Comparison of ENCODE assay signal across 9 cellular contexts in the genomic region with DNA sequence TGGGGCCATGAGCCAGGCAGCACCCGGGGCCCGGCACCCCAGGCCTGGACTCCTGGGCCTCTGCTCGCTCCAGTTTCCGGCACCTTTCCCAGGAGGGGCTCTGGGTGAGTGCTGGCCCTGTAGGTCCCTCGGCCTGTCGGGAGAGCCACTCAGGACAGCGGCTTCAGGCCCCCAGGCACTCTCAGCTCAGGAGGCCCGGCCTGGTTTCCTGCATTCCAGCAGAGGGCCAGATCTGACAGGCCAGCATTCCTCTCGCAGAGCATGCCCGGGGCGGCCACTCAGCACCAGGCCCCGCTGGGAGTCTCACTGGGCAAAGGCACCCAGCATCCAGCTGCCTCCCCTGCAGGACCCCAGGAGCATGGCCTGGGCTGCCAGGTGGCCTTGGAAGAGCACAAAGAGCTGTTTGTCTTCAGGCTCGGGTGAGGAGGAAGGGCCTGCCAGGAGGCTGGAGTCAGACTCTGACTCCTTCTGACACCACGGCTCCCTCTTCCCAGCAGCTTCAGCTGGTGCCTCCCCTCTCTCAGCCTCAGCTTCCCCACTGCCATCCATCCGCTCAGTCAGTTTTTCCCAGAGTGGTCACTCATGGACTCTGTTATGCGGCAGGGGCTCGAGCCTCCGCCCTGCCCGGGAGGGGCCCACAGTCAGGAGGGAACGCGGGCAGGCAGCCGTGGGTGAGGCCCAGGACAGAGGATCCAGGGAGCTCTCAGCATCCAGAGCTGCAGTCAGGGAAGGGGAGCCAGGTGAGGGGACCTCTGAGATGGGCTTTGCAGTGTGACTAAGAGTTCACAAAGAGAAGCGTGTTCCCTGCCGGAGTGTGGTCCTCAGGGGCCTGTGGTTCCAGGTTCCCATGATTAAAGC. TPM values are rescaled to one million over a fixed set of nuclear protein-coding genes. Genes with fewer than 3 reads are reported as not detected.
DNase-seq lines count a peak whose midpoint lies in the region; ATAC-seq and TF ChIP-seq lines count a peak whose summit lies in the region.
"Had no signal": no experiment of that assay in that cellular context is flagged by ENCODE, and none has a peak within 500 bp of the region (broad histone marks: within the 10 kb centered on the region; RNA-seq: fewer than 3 reads in every experiment).

No MANE protein-coding gene starts in this region.

- H2AFZ ChIP-seq in Karpas-422 (ENCODE audit: low read length), result no peak overlapping the region

- H3K9me2 ChIP-seq in Karpas-422 (replicated peaks; ENCODE audit: insufficient read depth, low read length), result no peaks in the 10 kb centered on the region

- TF ChIP-seq CTCF in RWPE2 (IDR thresholded peaks at IDR 0.05; ENCODE audit: poor library complexity, severe bottlenecking) (no peak), body of pancreas (IDR thresholded peaks at IDR 0.05) (no peak)

- 60 to 81% methylated on average over 8 to 16 of the region's 24 CpGs for WGBS in body of pancreas, 2 donors

- no peak overlapping the region for H3K4me2 ChIP-seq in Karpas-422 (ENCODE audit: low read depth, low read length, poor library complexity, severe bottlenecking)

- H3K36me3 ChIP-seq in RWPE2 (ENCODE audit: low read depth) (no peaks in the 10 kb centered on the region), body of pancreas (replicated peaks in 1 of 2; ENCODE audit: insufficient read depth in 1 of 2, low read depth in 2 of 2) (no peaks in the 10 kb centered on the region), Karpas-422 (ENCODE audit: insufficient read depth, low read length) (no peaks in the 10 kb centered on the region)
- H3K36me3 ChIP-seq: neutrophil had no signal

- H4K20me1 ChIP-seq in Karpas-422 (ENCODE audit: insufficient read depth, low read depth, low read length), result no peaks in the 10 kb centered on the region

- H3K9me3 ChIP-seq in RWPE2 (ENCODE audit: severe bottlenecking) (no peaks in the 10 kb centered on the region), body of pancreas (no peaks in the 10 kb centered on the region), Karpas-422 (ENCODE audit: low read length) (no peaks in the 10 kb centered on the region)
- H3K9me3 ChIP-seq: neutrophil had no signal

- H3K9ac ChIP-seq in Karpas-422 (ENCODE audit: low read length), result no peak overlapping the region

- no peak overlapping the region for H3K27ac ChIP-seq in RWPE2 (ENCODE audit: poor library complexity, severe bottlenecking)
- H3K27ac ChIP-seq in body of pancreas, result peak overlapping the region in 1 of 4 donors; percentile 40
- no peak overlapping the region for H3K27ac ChIP-seq in Karpas-422 (ENCODE audit: low read length)
- H3K27ac ChIP-seq: neutrophil had no signal

- H3K4me3 ChIP-seq in RWPE2 (ENCODE audit: severe bottlenecking) (no peak overlapping the region), body of pancreas (no peak overlapping the region), Karpas-422 (ENCODE audit: low read length) (no peak overlapping the region)

- H3K79me2 ChIP-seq in Karpas-422 (ENCODE audit: low read length), result no peaks in the 10 kb centered on the region

- H3K27me3 ChIP-seq in RWPE2 (ENCODE audit: insufficient read depth, poor library complexity, severe bottlenecking) (no peaks in the 10 kb centered on the region), body of pancreas (no peaks in the 10 kb centered on the region), Karpas-422 (ENCODE audit: low read length) (no peaks in the 10 kb centered on the region)
- H3K27me3 ChIP-seq: neutrophil had no signal

- no peaks in the 10 kb centered on the region for H3K4me1 ChIP-seq in RWPE2 (ENCODE audit: insufficient read depth, poor library complexity, severe bottlenecking)
- H3K4me1 ChIP-seq in body of pancreas, result peaks cover 5% of the 10 kb centered on the region
- no peaks in the 10 kb centered on the region for H3K4me1 ChIP-seq in Karpas-422 (ENCODE audit: low read length)

- peak; percentile 35; the same call in 1 of the 3 replicates for ATAC-seq in RWPE2 (ENCODE audit: low read depth)
- peak; percentile 47 for ATAC-seq in body of pancreas
- no peak for ATAC-seq in left colon
- ATAC-seq in GM21515 (IDR thresholded peaks at IDR 0.05; ENCODE audit: unreplicated experiment), result no peak

- intact Hi-C loops in body of pancreas (cut with DNase I) (no loop called here), left colon (cut with DNase I, micrococcal nuclease) (no loop called here)

- DNase-seq in RWPE2 (ENCODE audit: low spot score), result peak; percentile 15
- peak; percentile 10 to 16 (median 14) for DNase-seq in body of pancreas
- DNase-seq in left colon, result peak; percentile 3 to 19
- DNase-seq in stimulated activated CD8-positive, alpha-beta memory T cell treated with anti-CD3 and anti-CD28 coated beads, Interleukin-4, amount 100 ng/mL, for 48 hours, result peak; percentile 16
- DNase-seq in Karpas-422, result no peak
- no peak for DNase-seq in NCI-H446 treated with DMSO at 0.1 percent for 48 hours (lab: John Stamatoyannopoulos, UW)
- no peak for DNase-seq in NCI-H2227 treated with DMSO at 0.1 percent for 48 hours (lab: John Stamatoyannopoulos, UW)

- TF ChIP-seq POLR2A in body of pancreas (IDR thresholded peaks at IDR 0.05), result no peak

RNA-seq across cellular contexts. Expression of a gene that starts 51.7 kb away (rescaled TPM):
- total RNA-seq in body of pancreas (1 to 10 TPM in 1 of 2 donors, under 1 TPM in 1; 0.66 to 2.1 TPM), left colon (1 to 10 TPM; 2.2 to 2.6 TPM)
- total RNA-seq in Karpas-422 (2014; rRNA removed; shearing (Covaris generic); ENCODE audit: low replicate concordance), result not detected in 2 replicates

Comparison
In these comparisons a context has a peak if more than half of its experiments do, and no peak if none do; other contexts are left out.
1. ATAC-seq: peak in RWPE2 (single experiment) and body of pancreas (single experiment); none in left colon (single experiment) and GM21515 (single experiment).
2. DNase-seq: peak in RWPE2 (single experiment), body of pancreas (4 of 4), left colon (2 of 2) and stimulated activated CD8-positive, alpha-beta memory T cell treated with anti-CD3 and anti-CD28 coated beads, Interleukin-4, amount 100 ng/mL, for 48 hours (single experiment); none in Karpas-422 (single experiment), NCI-H446 treated with DMSO at 0.1 percent for 48 hours (single experiment) and NCI-H2227 treated with DMSO at 0.1 percent for 48 hours (single experiment).